ENCODE assay signal across 8 cellular contexts in genomic region chr11:87039371-87039770, GRCh38. TPM values are rescaled to one million over a fixed set of nuclear protein-coding genes. Genes with fewer than 3 reads are reported as not detected.
DNase-seq lines count a peak whose midpoint lies in the region; ATAC-seq and TF ChIP-seq lines count a peak whose summit lies in the region.

No MANE protein-coding gene starts in this region.

- H3K4me3 Mint-ChIP-seq in IgD-negative memory B cell, result peak overlapping the region in 3 of 4 donors; percentile 15 to 95 (median 93)
- peak overlapping the region in 9 of 10 donors; percentile 93 to 100 (median 98) for H3K4me3 Mint-ChIP-seq in naive thymus-derived CD8-positive, alpha-beta T cell

- H3K27me3 Mint-ChIP-seq in IgD-negative memory B cell, result peaks cover 1% of the 10 kb centered on the region
- H3K27me3 Mint-ChIP-seq in naive thymus-derived CD8-positive, alpha-beta T cell, result no peaks in the 10 kb centered on the region

- no peak for ATAC-seq in naive thymus-derived CD8-positive, alpha-beta T cell
- ATAC-seq in HG02884 (IDR thresholded peaks at IDR 0.05; ENCODE audit: unreplicated experiment) (no peak), GM19023 (IDR thresholded peaks at IDR 0.05; ENCODE audit: unreplicated experiment) (no peak), GM18511 (IDR thresholded peaks at IDR 0.05; ENCODE audit: unreplicated experiment) (no peak)

- TF ChIP-seq CTCF in AG10803 (conservative IDR thresholded peaks at IDR 0.05; ENCODE audit: low read length), result no peak
- TF ChIP-seq CTCF in cardiac fibroblast (IDR thresholded peaks at IDR 0.05; ENCODE audit: low read depth, low read length), result no peak

- H3K4me1 Mint-ChIP-seq in IgD-negative memory B cell, result peaks cover 29 to 40% (median 31%) of the 10 kb centered on the region in 3 donors
- H3K4me1 Mint-ChIP-seq in naive thymus-derived CD8-positive, alpha-beta T cell, result peaks cover 23 to 62% (median 56%) of the 10 kb centered on the region in 4 donors

- H3K36me3 Mint-ChIP-seq in IgD-negative memory B cell, result peaks cover 8% of the 10 kb centered on the region
- H3K36me3 Mint-ChIP-seq in naive thymus-derived CD8-positive, alpha-beta T cell, result peaks cover 0 to 23% (median 20%) of the 10 kb centered on the region in 3 donors

- no peak overlapping the region for H3K27ac Mint-ChIP-seq in IgD-negative memory B cell
- peak overlapping the region in 1 of 10 donors; percentile 33 for H3K27ac Mint-ChIP-seq in naive thymus-derived CD8-positive, alpha-beta T cell

- H3K9me3 Mint-ChIP-seq in IgD-negative memory B cell, result no peaks in the 10 kb centered on the region
- H3K9me3 Mint-ChIP-seq in naive thymus-derived CD8-positive, alpha-beta T cell, result no peaks in the 10 kb centered on the region

- POLR2A ChIA-PET in naive thymus-derived CD8-positive, alpha-beta T cell (lab: Charles Lee), result no interaction called here

- peak; percentile 23 for DNase-seq in AG10803 (ENCODE audit: low read depth)
- DNase-seq in cardiac fibroblast (ENCODE audit: low read depth in 2 of 2), result peak; percentile 35 to 61
- no peak for DNase-seq in naive thymus-derived CD8-positive, alpha-beta T cell
- no peak for DNase-seq in GM19240 (ENCODE audit: insufficient read length, low spot score)

- H3K4me3 ChIP-seq in AG10803 (ENCODE audit: low read length) (no peak overlapping the region; the same call in 1 of the 2 replicates), cardiac fibroblast (replicated peaks in 1 of 2; ENCODE audit: low read depth in 2 of 2, low read length in 2 of 2) (peak overlapping the region; percentile 94)

RNA-seq across cellular contexts. Expression of gene TMEM135, which starts 1.6 kb away (rescaled TPM):
- 8.9 TPM for polyA plus RNA-seq in IgD-negative memory B cell
- total RNA-seq in naive thymus-derived CD8-positive, alpha-beta T cell, result 1 to 10 TPM; 8.7 to 9.2 TPM
- 10 to 100 TPM in 1 of 3 donors, 1 to 10 TPM in 2; 5.4 to 20.4 (median 5.7) TPM for polyA plus RNA-seq in naive thymus-derived CD8-positive, alpha-beta T cell

Comparison
In these comparisons a context has a peak if more than half of its experiments do, and no peak if none do; other contexts are left out.
1. DNase-seq: peak in AG10803 (single experiment) and cardiac fibroblast (2 of 2); none in naive thymus-derived CD8-positive, alpha-beta T cell (0 of 10) and GM19240 (single experiment).